ENCODE assay signal across 9 cellular contexts in genomic region chr13:44300895-44301638, GRCh38.
DNase-seq lines count a peak whose midpoint lies in the region; ATAC-seq and TF ChIP-seq lines count a peak whose summit lies in the region.
"Had no signal": no experiment of that assay in that cellular context is flagged by ENCODE, and none has a peak within 500 bp of the region (broad histone marks: within the 10 kb centered on the region; RNA-seq: fewer than 3 reads in every experiment).

No MANE protein-coding gene starts in this region.

- POLR2A ChIA-PET in HCT116 (lab: Charles Lee): interaction anchor here (0.8 to 8.6 kb wide), 3 partner anchors 9 to 133 kb away, joined by 3 to 172 read pairs (median 7); no protein-coding TSS in a partner anchor

- no peaks in the 10 kb centered on the region for H3K27me3 ChIP-seq in HCT116 (ENCODE audit: insufficient read depth, low read length)
- H3K27me3 ChIP-seq in mammary epithelial cell (ENCODE audit: insufficient read depth, low read length): no peaks in the 10 kb centered on the region

- DNase-seq in NK-92 treated with Interleukin-12 subunit alpha and Interleukin-12 subunit beta, amount 100 ng/mL, for 24 hours (lab: John Stamatoyannopoulos, UW): peak; percentile 8
- DNase-seq in NK-92 (lab: John Stamatoyannopoulos, UW; ENCODE audit: unreplicated experiment) (no peak), HCT116 (ENCODE audit: low read depth, low spot score) (peak; percentile 36), NCI-H1436 treated with DMSO at 0.1 percent for 48 hours (lab: John Stamatoyannopoulos, UW) (peak; percentile 37), mammary epithelial cell (peak; percentile 92), myocyte (ENCODE audit: low read depth) (peak; percentile 86), dedifferentiated amniotic fluid mesenchymal stem cell (ENCODE audit: extremely low spot score) (no peak), NCI-H2081 treated with DMSO at 0.1 percent for 48 hours (lab: John Stamatoyannopoulos, UW) (no peak)

- TSS peak; percentile 78 for BruUV-seq in HCT116 (replicated peaks; lab: Mats Ljungman, UMichigan)
- no TSS peak for BruUV-seq in mammary epithelial cell (replicated peaks; lab: Mats Ljungman, UMichigan)

- TF ChIP-seq CTCF in HCT116 (IDR thresholded peaks at IDR 0.05 in 2 of 3, conservative IDR thresholded peaks at IDR 0.05 in 1 of 3; ENCODE audit: borderline replicate concordance in 1 of 3, insufficient read depth in 1 of 3, low read depth in 2 of 3, low read length in 2 of 3): no peak
- peak in 1 of 2 donors; percentile 5 for TF ChIP-seq CTCF in mammary epithelial cell (conservative IDR thresholded peaks at IDR 0.05 in 1 of 2, IDR thresholded peaks at IDR 0.05 in 1 of 2; ENCODE audit: extremely low read depth in 1 of 2, insufficient read depth in 1 of 2, low read depth in 1 of 2, low read length in 2 of 2)

- H4K20me1 ChIP-seq in HCT116 (ENCODE audit: insufficient read depth) (no peaks in the 10 kb centered on the region), mammary epithelial cell (ENCODE audit: insufficient read depth, low read length) (no peaks in the 10 kb centered on the region)

- H3K4me1 ChIP-seq in HCT116 (ENCODE audit: control insufficient read depth in 1 of 2, insufficient read depth in 2 of 2, low read length in 2 of 2): peaks cover 40 to 81% of the 10 kb centered on the region in 2 experiments
- peaks cover 38% of the 10 kb centered on the region for H3K4me1 ChIP-seq in mammary epithelial cell (ENCODE audit: insufficient read depth, low read length)

- H3K27ac ChIP-seq in HCT116 (ENCODE audit: low read depth, low read length): peak overlapping the region; percentile 49
- H3K27ac ChIP-seq in mammary epithelial cell (ENCODE audit: insufficient read depth, low read depth, low read length): peak overlapping the region; percentile 84
- H3K27ac ChIP-seq: 22Rv1 had no signal

- intact Hi-C loops in HCT116 (cut with micrococcal nuclease) (no loop called here), mammary epithelial cell (cut with micrococcal nuclease) (loop anchor here (1.0 to 2.0 kb wide), 2 partner anchors 12 to 68 kb away; no protein-coding TSS in a partner anchor)

- ATAC-seq in HCT116: peak; percentile 77

- no peak for TF ChIP-seq RAD21 in HCT116 (IDR thresholded peaks at IDR 0.05; ENCODE audit: low read depth)

- dilution Hi-C loops in mammary epithelial cell (cut with HindIII; ENCODE audit: low sequenced_read_pairs): no loop called here

- H3K79me2 ChIP-seq in HCT116 (ENCODE audit: insufficient read depth, low read length): no peaks in the 10 kb centered on the region
- no peaks in the 10 kb centered on the region for H3K79me2 ChIP-seq in mammary epithelial cell (ENCODE audit: insufficient read depth, low read length)

- H3K36me3 ChIP-seq in HCT116 (ENCODE audit: control insufficient read depth in 1 of 2, insufficient read depth in 2 of 2, low read length in 2 of 2) (no peaks in the 10 kb centered on the region), mammary epithelial cell (ENCODE audit: insufficient read depth, low read length) (no peaks in the 10 kb centered on the region)

- peak overlapping the region; percentile 35 for H3K4me2 ChIP-seq in HCT116 (ENCODE audit: low read length)
- peak overlapping the region; percentile 38 for H3K4me2 ChIP-seq in mammary epithelial cell (ENCODE audit: insufficient read depth, low read depth, low read length)

- H3K4me3 ChIP-seq in HCT116 (replicated peaks in 1 of 2; ENCODE audit: low read depth in 1 of 2, low read length in 2 of 2): no peak overlapping the region
- no peak overlapping the region for H3K4me3 ChIP-seq in mammary epithelial cell (replicated peaks in 1 of 3; ENCODE audit: insufficient read depth in 1 of 3, low read depth in 2 of 3, low read length in 3 of 3)

- 2% methylated on average over 9 of the region's 9 CpGs for WGBS in mammary epithelial cell (ENCODE audit: low coverage, missing lambda C conversion rate)

- RAD21 ChIA-PET in HCT116 (lab: Charles Lee; ENCODE audit: low non-redundant PET in 1 of 2, low total read pairs in 2 of 2, uncharacterized antibody in 2 of 2, unreplicated experiment in 2 of 2): no interaction called here

- H2AFZ ChIP-seq in HCT116 (ENCODE audit: low read depth, low read length, poor library complexity, severe bottlenecking) (peak overlapping the region; percentile 64), mammary epithelial cell (ENCODE audit: low read depth, low read length) (peak overlapping the region; percentile 64)

- in situ Hi-C loops in mammary epithelial cell (cut with MboI; ENCODE audit: low sequenced_read_pairs in 2 of 2): no loop called here

- TF ChIP-seq POLR2A in HCT116 (IDR thresholded peaks at IDR 0.05; ENCODE audit: borderline replicate concordance, extremely low read depth, insufficient read depth, insufficient read length): no peak

- CTCF ChIA-PET in HCT116 (lab: Charles Lee): no interaction called here
- CTCF ChIA-PET in mammary epithelial cell (lab: Charles Lee; ENCODE audit: low non-redundant PET): no interaction called here

- H3K9ac ChIP-seq in HCT116 (ENCODE audit: low read length) (peak overlapping the region; percentile 29; the same call in 1 of the 2 replicates), mammary epithelial cell (ENCODE audit: insufficient read depth, low read length) (peak overlapping the region; percentile 44)

- no peaks in the 10 kb centered on the region for H3K9me3 ChIP-seq in HCT116 (ENCODE audit: control insufficient read depth in 1 of 2, insufficient read depth in 1 of 2, low read depth in 1 of 2, low read length in 2 of 2)
- no peaks in the 10 kb centered on the region for H3K9me3 ChIP-seq in mammary epithelial cell (replicated peaks; ENCODE audit: insufficient read depth, low read length)

- no peaks in the 10 kb centered on the region for H3K9me2 ChIP-seq in HCT116 (ENCODE audit: insufficient read depth)

TF ChIP-seq in HCT116, 20 proteins besides CTCF, POLR2A, EP300 and RAD21:
- TF ChIP-seq ZBTB33 (IDR thresholded peaks at IDR 0.05; ENCODE audit: extremely low read depth, insufficient replicate concordance, low read length) (no peak), EZH2 (IDR thresholded peaks at IDR 0.05) (no peak), POLR2AphosphoS5 (IDR thresholded peaks at IDR 0.05; ENCODE audit: low read depth, low read length) (0 out of 2 replicates have a peak, but pooled peaks have one; percentile 23)

Comparison
In these comparisons a context has a peak if more than half of its experiments do, and no peak if none do; other contexts are left out.
1. DNase-seq: peak in NK-92 treated with Interleukin-12 subunit alpha and Interleukin-12 subunit beta, amount 100 ng/mL, for 24 hours (single experiment), HCT116 (single experiment), NCI-H1436 treated with DMSO at 0.1 percent for 48 hours (single experiment), mammary epithelial cell (single experiment) and myocyte (single experiment); none in NK-92 (single experiment), dedifferentiated amniotic fluid mesenchymal stem cell (single experiment) and NCI-H2081 treated with DMSO at 0.1 percent for 48 hours (single experiment).